Comparison of ENCODE assay signal across 22 cellular contexts in genomic region chr20:60354181-60354580, GRCh38.
"Had no signal": no experiment of that assay in that cellular context is flagged by ENCODE, and none has a peak within 500 bp of the region (broad histone marks: within the 10 kb centered on the region; RNA-seq: fewer than 3 reads in every experiment).

No MANE protein-coding gene starts in this region.

- ATAC-seq: left lung; naive thymus-derived CD4-positive, alpha-beta T cell; right cardiac atrium; stimulated activated memory B cell treated with anti-CD40 and anti-IgM and Interleukin-4, amounts not matched to agents 10 μg/mL and 1 μg/mL and 100 μg/mL, for 72 hours; stimulated activated naive CD8-positive, alpha-beta T cell treated with anti-CD3 and anti-CD28 coated beads, Interleukin-15, Interleukin-2, amounts not matched to agents 100 U/mL and 50 U/mL, for 24 hours had no signal

- H3K9me3 ChIP-seq: esophagus squamous epithelium, left lung, prostate gland, sigmoid colon, spleen, testis, tibial artery, uterus had no signal

- H3K27ac ChIP-seq: coronary artery, esophagus squamous epithelium, left lung, prostate gland, sigmoid colon, spleen, testis, tibial artery, uterus had no signal

- H3K4me3 ChIP-seq: coronary artery, esophagus squamous epithelium, left lung, prostate gland, sigmoid colon, spleen, testis, tibial artery, uterus had no signal

- DNase-seq: dermis blood vessel endothelial cell; effector memory CD4-positive, alpha-beta T cell; esophagus squamous epithelium; foreskin melanocyte; glutamatergic neuron; kidney; left lung; mesenchymal stem cell; naive thymus-derived CD4-positive, alpha-beta T cell; right cardiac atrium; sigmoid colon; spleen; stimulated activated CD4-positive, alpha-beta T cell treated with anti-CD3 and anti-CD28 coated beads, Interleukin-4, amount 100 ng/mL, for 4 hours; stimulated activated naive CD8-positive, alpha-beta T cell treated with anti-CD3 and anti-CD28 coated beads, Interleukin-15, Interleukin-2, amounts not matched to agents 100 U/mL and 50 U/mL, for 24 hours; substantia nigra; testis; tibial artery; uterus had no signal

- H3K4me1 ChIP-seq: esophagus squamous epithelium, left lung, prostate gland, sigmoid colon, spleen, testis, tibial artery, uterus had no signal

- FAIRE-seq: endothelial cell of umbilical vein, kidney had no signal

- H3K27me3 ChIP-seq: esophagus squamous epithelium, left lung, sigmoid colon, spleen, testis, tibial artery, uterus had no signal

- H3K36me3 ChIP-seq: esophagus squamous epithelium, left lung, prostate gland, sigmoid colon, spleen, tibial artery, uterus had no signal
